21 cellular contexts compared by ENCODE assay signal in genomic region chr11:94272738-94273313, GRCh38. TPM values are rescaled to one million over a fixed set of nuclear protein-coding genes. Genes with fewer than 3 reads are reported as not detected.
DNase-seq lines count a peak whose midpoint lies in the region; ATAC-seq, FAIRE-seq and TF ChIP-seq lines count a peak whose summit lies in the region.
"Had no signal": no experiment of that assay in that cellular context is flagged by ENCODE, and none has a peak within 500 bp of the region (broad histone marks: within the 10 kb centered on the region; RNA-seq: fewer than 3 reads in every experiment).

No MANE protein-coding gene starts in this region.

- H3K4me1 Mint-ChIP-seq in nephron progenitor cell = no peaks in the 10 kb centered on the region
- no peaks in the 10 kb centered on the region for H3K4me1 Mint-ChIP-seq in effector memory CD8-positive, alpha-beta T cell (ENCODE audit: low read depth in 2 of 2)

- no peaks in the 10 kb centered on the region for H3K79me2 ChIP-seq in GM12878 (ENCODE audit: control insufficient read depth, insufficient read depth, low read length)

- 0% methylated on average over 6 of the region's 6 CpGs for WGBS in GM12878 (ENCODE audit: insufficient coverage, insufficient replicate concordance, low lambda C conversion rate, missing lambda C conversion rate)

- no peak overlapping the region; the same call in 1 of the 2 replicates for H3K4me2 ChIP-seq in GM12878 (ENCODE audit: control insufficient read depth, insufficient read depth)

- no peaks in the 10 kb centered on the region for H3K9me3 ChIP-seq in GM12878 (replicated peaks; ENCODE audit: control insufficient read depth, insufficient read depth, low read length)
- H3K9me3 ChIP-seq: HAP-1, neutrophil, vagina had no signal

- H3K27ac Mint-ChIP-seq in nephron progenitor cell = no peak overlapping the region
- no peak overlapping the region for H3K27ac Mint-ChIP-seq in effector memory CD8-positive, alpha-beta T cell

- in situ Hi-C loops in GM12878 (cut with MboI) = no loop called here

- CTCF ChIA-PET in GM12878 (lab: Yijun Ruan, JAX) = interaction anchor here (1.0 to 1.5 kb wide), 4 partner anchors 24 to 232 kb away, joined by 3 to 4 read pairs (median 4); no protein-coding TSS in a partner anchor

- H3K4me3 Mint-ChIP-seq in nephron progenitor cell = no peak overlapping the region
- no peak overlapping the region for H3K4me3 Mint-ChIP-seq in effector memory CD8-positive, alpha-beta T cell

- H3K4me3 ChIP-seq in GM12878 = no peak overlapping the region
- H3K4me3 ChIP-seq: breast epithelium, HAP-1, vagina had no signal

- no peaks in the 10 kb centered on the region for H3K36me3 ChIP-seq in GM12878 (ENCODE audit: control insufficient read depth in 2 of 2, insufficient read depth in 2 of 2, low read length in 1 of 2)
- H3K36me3 ChIP-seq: breast epithelium, HAP-1, neutrophil, vagina had no signal

- peaks cover 7% of the 10 kb centered on the region for H3K27me3 Mint-ChIP-seq in nephron progenitor cell (ENCODE audit: low read depth, poor library complexity)
- H3K27me3 Mint-ChIP-seq in effector memory CD8-positive, alpha-beta T cell = no peaks in the 10 kb centered on the region

- intact Hi-C loops in GM12878 (cut with micrococcal nuclease; ENCODE audit: unreplicated experiment) = loop anchor here (5.0 kb wide), 2 partner anchors 91 to 329 kb away; no protein-coding TSS in a partner anchor

- TF ChIP-seq RAD21 in GM12878 (IDR thresholded peaks at IDR 0.05; ENCODE audit: insufficient read depth, low read depth, low read length) = no peak

- POLR2A ChIA-PET in GM12878 (lab: Charles Lee) = no interaction called here

- H3K4me1 ChIP-seq in GM12878 (ENCODE audit: control insufficient read depth, insufficient read depth, low read length) = peaks cover 6% of the 10 kb centered on the region; the same call in 1 of the 2 replicates
- H3K4me1 ChIP-seq: breast epithelium, HAP-1, vagina had no signal

- H4K20me1 ChIP-seq in GM12878 (ENCODE audit: control insufficient read depth, insufficient read depth) = no peaks in the 10 kb centered on the region

- peak; percentile 37 for ATAC-seq in GM21381 (IDR thresholded peaks at IDR 0.05; ENCODE audit: unreplicated experiment)
- ATAC-seq in HG03025 (IDR thresholded peaks at IDR 0.05; ENCODE audit: low FRiP score, unreplicated experiment) = peak; percentile 59
- ATAC-seq in GM12878 = peak; percentile 73
- no peak for ATAC-seq in effector memory CD8-positive, alpha-beta T cell (replicated peaks)
- ATAC-seq: Panc1 had no signal

- RAD21 ChIA-PET in GM12878 (lab: Charles Lee; ENCODE audit: unreplicated experiment) = interaction anchor here (0.8 kb wide), 1 partner anchor 16 kb away, joined by 4 read pairs; no protein-coding TSS in a partner anchor

- TF ChIP-seq CTCF in GM12878 (IDR thresholded peaks at IDR 0.05 in 2 of 3, conservative IDR thresholded peaks at IDR 0.05 in 1 of 3; ENCODE audit: control insufficient read depth in 2 of 3, extremely low read depth in 1 of 3, insufficient read depth in 1 of 3, low read depth in 3 of 3, low read length in 3 of 3) = no peak
- TF ChIP-seq CTCF in nephron progenitor cell (IDR thresholded peaks at IDR 0.05) = no peak

- H3K9ac ChIP-seq in GM12878 (ENCODE audit: control insufficient read depth, insufficient read depth, low read length) = no peak overlapping the region

- no peak overlapping the region for H2AFZ ChIP-seq in GM12878 (ENCODE audit: control insufficient read depth, low read depth, low read length)

- no peaks in the 10 kb centered on the region for H3K27me3 ChIP-seq in GM12878 (replicated peaks in 1 of 2; ENCODE audit: control insufficient read depth in 2 of 2, insufficient read depth in 2 of 2, low read length in 1 of 2)
- H3K27me3 ChIP-seq: breast epithelium, neutrophil, vagina had no signal

- TF ChIP-seq POLR2A in GM12891 (IDR thresholded peaks at IDR 0.05; ENCODE audit: low read depth, low read length) (no peak), GM12878 (IDR thresholded peaks at IDR 0.05; ENCODE audit: low read depth, low read length) (no peak)

- DNase-seq in GM12891 (ENCODE audit: insufficient read length, low spot score) = no peak
- no peak for DNase-seq in GM12878 (ENCODE audit: low read depth, low spot score)
- no peak for DNase-seq in nephron progenitor cell
- no peak for DNase-seq in cortex of kidney (lab: John Stamatoyannopoulos, UW)
- no peak for DNase-seq in effector memory CD8-positive, alpha-beta T cell
- no peak for DNase-seq in NCI-H774 (lab: John Stamatoyannopoulos, UW)
- DNase-seq: activated effector memory CD4-positive, alpha-beta T cell treated with Interleukin-2 at 50 U/mL for 16 hours; hippocampal formation; NCI-H1048; NCI-H446; stimulated activated CD4-positive, alpha-beta T cell treated with anti-CD3 and anti-CD28 coated beads, Interleukin-12 subunit alpha, Interleukin-12 subunit beta, amount 100 ng/mL, for 4 hours had no signal

- peaks cover 16% of the 10 kb centered on the region for H3K9me3 Mint-ChIP-seq in nephron progenitor cell
- H3K9me3 Mint-ChIP-seq in effector memory CD8-positive, alpha-beta T cell = peaks cover 2 to 7% of the 10 kb centered on the region in 2 donors

- peak overlapping the region; percentile 55 for H3K27ac ChIP-seq in GM12878 (ENCODE audit: control insufficient read depth, insufficient read depth)
- H3K27ac ChIP-seq: breast epithelium, neutrophil, vagina had no signal

- no peak for TF ChIP-seq EP300 in GM12878 (IDR thresholded peaks at IDR 0.05; ENCODE audit: borderline replicate concordance in 1 of 2, control insufficient read depth in 1 of 2, low read depth in 2 of 2, low read length in 2 of 2)

- FAIRE-seq in GM12891 (lab: Jason Lieb, UNC) = peak; percentile 65
- FAIRE-seq in GM12878 (lab: Jason Lieb, UNC) = peak; percentile 68

- BruUV-seq in GM12878 (replicated peaks; lab: Mats Ljungman, UMichigan) = no TSS peak

- H3K36me3 Mint-ChIP-seq in nephron progenitor cell (ENCODE audit: low read depth) = no peaks in the 10 kb centered on the region
- H3K36me3 Mint-ChIP-seq in effector memory CD8-positive, alpha-beta T cell (ENCODE audit: insufficient read depth) = no peaks in the 10 kb centered on the region

- SMC1A ChIA-PET in GM12878 (lab: Charles Lee; ENCODE audit: uncharacterized antibody, unreplicated experiment) = interaction anchor here (1.3 kb wide), 1 partner anchor 10 kb away, joined by 4 read pairs; no protein-coding TSS in a partner anchor

TF ChIP-seq in GM12891, 5 proteins besides CTCF, POLR2A, EP300 and RAD21:
- TF ChIP-seq SPI1 (IDR thresholded peaks at IDR 0.05; ENCODE audit: low read depth, low read length) (0 out of 2 replicates have a peak, but pooled peaks have one; percentile 43), PAX5 (IDR thresholded peaks at IDR 0.05; ENCODE audit: insufficient read depth, low read length, severe bottlenecking) (no peak)

TF ChIP-seq in GM12878, 131 proteins besides CTCF, POLR2A, EP300 and RAD21 (continues in another document):
- TF ChIP-seq MTA3 (IDR thresholded peaks at IDR 0.05; ENCODE audit: borderline replicate concordance, low read length) (0 out of 2 replicates have a peak, but pooled peaks have one; percentile 52), BHLHE40 (IDR thresholded peaks at IDR 0.05; ENCODE audit: borderline replicate concordance in 1 of 2, low read depth in 2 of 2, low read length in 1 of 2) (no peak), TBL1XR1 (IDR thresholded peaks at IDR 0.05; ENCODE audit: low read depth, low read length) (0 out of 2 replicates have a peak, but pooled peaks have one; percentile 37), RUNX3 (IDR thresholded peaks at IDR 0.05; ENCODE audit: low read length) (peak; percentile 8; the same call in 1 of the 2 replicates), NKRF (conservative IDR thresholded peaks at IDR 0.05) (no peak)

RNA-seq across cellular contexts. Expression of gene IZUMO1R, which starts 31.6 kb away (rescaled TPM):
- not detected for polyA plus RNA-seq in GM12891 (2012; ENCODE audit: low read depth, missing spikeins)
- not detected in 2 replicates for total RNA-seq in GM12878 (2013; cell fraction: nucleolus; rRNA removed)
- total RNA-seq in GM12878 (2014; rRNA removed) = not detected in 2 replicates
- total RNA-seq in GM12878 (2014; rRNA removed; fragmentation: Illumina TruSeq; extraction: Trizol) = not detected in 2 replicates
- not detected in 2 replicates for total RNA-seq in GM12878 (2021)
- polyA plus RNA-seq in GM12878 (2011; ENCODE audit: low read depth) = not detected
- not detected in 2 replicates for polyA plus RNA-seq in GM12878 (2011; rRNA removed)
- polyA plus RNA-seq in GM12878 (2011; cell fraction: cytosol; rRNA removed) = not detected in 2 replicates
- not detected in 2 replicates for polyA plus RNA-seq in GM12878 (2011; cell fraction: nucleus; rRNA removed)
- polyA plus RNA-seq in GM12878 (2012) = not detected in 2 replicates
- not detected in 2 replicates for polyA plus RNA-seq in GM12878 (2014; fragmentation: Illumina TruSeq; extraction: Trizol)
- polyA plus RNA-seq in GM12878 (2014; fragmentation: Nextera tagmentation; extraction: Ambion mirVana) = not detected
- not detected in 2 replicates for polyA plus RNA-seq in GM12878 (2014; rRNA removed)
- not detected for polyA plus RNA-seq in GM12878 (2016; fragmentation: Nextera tagmentation; extraction: Ambion mirVana)
- polyA minus RNA-seq in GM12878 (2011; rRNA and poly(A)+ RNA removed) = not detected in 2 replicates
- polyA minus RNA-seq in GM12878 (2011; cell fraction: cytosol; rRNA and poly(A)+ RNA removed) = not detected in 2 replicates
- not detected in 2 replicates for polyA minus RNA-seq in GM12878 (2011; cell fraction: nucleus; rRNA and poly(A)+ RNA removed)
- total RNA-seq: breast epithelium; lung microvascular endothelial cell; T-helper 2 cell treated with Interferon-gamma antibody and Interleukin-4, amounts not matched to agents 100 ng/mL and 5 ng/mL, for 36 hours; vagina had no signal
- polyA plus RNA-seq: AG04450 had no signal
